ENCODE assay signal across 9 cellular contexts in genomic region chr20:62364911-62365736, GRCh38. TPM values are rescaled to one million over a fixed set of nuclear protein-coding genes. Genes with fewer than 3 reads are reported as not detected.
DNase-seq lines count a peak whose midpoint lies in the region; ATAC-seq, FAIRE-seq and TF ChIP-seq lines count a peak whose summit lies in the region.
"Had no signal": no experiment of that assay in that cellular context is flagged by ENCODE, and none has a peak within 500 bp of the region (broad histone marks: within the 10 kb centered on the region; RNA-seq: fewer than 3 reads in every experiment).

No MANE protein-coding gene starts in this region.

- in situ Hi-C loops in K562 (cut with MboI): loop anchor here (5.0 to 10.0 kb wide), 2 partner anchors 58 to 370 kb away; no protein-coding TSS in a partner anchor

- H3K79me2 ChIP-seq in K562 (ENCODE audit: control insufficient read depth, insufficient read depth, low read length): peaks cover 48% of the 10 kb centered on the region

- H4K20me1 ChIP-seq in K562 (replicated peaks; ENCODE audit: control insufficient read depth, insufficient read depth, low read length): peaks cover 10% of the 10 kb centered on the region; the same call in 1 of the 2 replicates

- FAIRE-seq in K562 (lab: Jason Lieb, UNC): peak; percentile 35

- H2AFZ ChIP-seq in K562 (ENCODE audit: low read depth, low read length): no peak overlapping the region

- H3K27ac ChIP-seq in K562 (ENCODE audit: extremely low read depth, low read depth, low read length): peak overlapping the region; percentile 69; the same call in 2 of the 3 replicates

- peak overlapping the region; percentile 11 for H3K4me3 ChIP-seq in H7 (ENCODE audit: insufficient read depth, low read depth, low read length)
- H3K4me3 ChIP-seq in K562: peak overlapping the region; percentile 78; the same call in 1 of the 2 replicates
- H3K4me3 ChIP-seq in iPS-15b (ENCODE audit: low read depth, low read length): peak overlapping the region; percentile 26

- no peak for TF ChIP-seq POLR2A in K562 (conservative IDR thresholded peaks at IDR 0.05)

- 55% methylated on average over 21 of the region's 27 CpGs for WGBS in K562 (ENCODE audit: insufficient coverage, low coverage, missing lambda C conversion rate)

- POLR2A ChIA-PET in K562 (lab: Yijun Ruan, JAX): interaction anchor here (0.9 to 2.5 kb wide), 8 partner anchors 8 to 64 kb away, joined by 3 to 9 read pairs (median 4); partner anchors contain the start of gene RPS21

- intact Hi-C loops in K562 (cut with micrococcal nuclease): loop anchor here (5.0 kb wide), 1 partner anchor 63 kb away; the partner anchor contains the start of gene ADRM1
- intact Hi-C loops in sciatic nerve (cut with DNase I): no loop called here

- DNase-seq in H7 (no peak), K562 (ENCODE audit: extremely low read depth in 1 of 4, low spot score in 3 of 4) (no peak), sciatic nerve (ENCODE audit: low spot score) (no peak), mesenteric fat pad (ENCODE audit: low spot score) (no peak)
- no peak for DNase-seq in effector CD8-positive, alpha-beta T cell (lab: John Stamatoyannopoulos, UW)
- DNase-seq: naive thymus-derived CD4-positive, alpha-beta T cell had no signal

- no peak for TF ChIP-seq CTCF in K562 (IDR thresholded peaks at IDR 0.05 in 2 of 3, conservative IDR thresholded peaks at IDR 0.05 in 1 of 3; ENCODE audit: insufficient read depth in 2 of 3, low read depth in 1 of 3, low read length in 3 of 3)

- no peaks in the 10 kb centered on the region for H3K27me3 ChIP-seq in H7 (ENCODE audit: control insufficient read depth, insufficient read depth, low read length)
- no peaks in the 10 kb centered on the region for H3K27me3 ChIP-seq in K562 (ENCODE audit: control insufficient read depth in 2 of 2, insufficient read depth in 2 of 2, low read length in 2 of 2)
- no peaks in the 10 kb centered on the region for H3K27me3 ChIP-seq in iPS-15b (ENCODE audit: control insufficient read depth, insufficient read depth, low read length)

- CTCF ChIA-PET in K562 (lab: Yijun Ruan, JAX; ENCODE audit: low intra/inter-chr PET ratio): no interaction called here

- no peak; the same call in 2 of the 3 replicates for ATAC-seq in K562
- ATAC-seq in sciatic nerve: peak; percentile 1
- no peak for ATAC-seq in GM19463 (IDR thresholded peaks at IDR 0.05; ENCODE audit: unreplicated experiment)
- no peak for ATAC-seq in GM21717 (IDR thresholded peaks at IDR 0.05; ENCODE audit: unreplicated experiment)
- ATAC-seq: naive thymus-derived CD4-positive, alpha-beta T cell had no signal

- TF ChIP-seq EP300 in K562 (IDR thresholded peaks at IDR 0.05; ENCODE audit: low read length): no peak

- H3K9ac ChIP-seq in K562 (ENCODE audit: insufficient read depth in 1 of 2, low read depth in 2 of 2, low read length in 2 of 2) (peak overlapping the region in 1 of 2 experiments; percentile 96; a peak in 2 of 4 replicates), iPS-15b (ENCODE audit: low read depth, low read length) (peak overlapping the region; percentile 47)

- H3K4me1 ChIP-seq in K562 (replicated peaks in 1 of 2; ENCODE audit: control insufficient read depth in 2 of 2, insufficient read depth in 2 of 2, low read length in 2 of 2) (peaks cover 55 to 96% of the 10 kb centered on the region in 2 experiments), iPS-15b (ENCODE audit: control insufficient read depth, insufficient read depth, low read length) (peaks cover 18% of the 10 kb centered on the region)

- peaks cover 2% of the 10 kb centered on the region for H3K36me3 ChIP-seq in H7 (replicated peaks; ENCODE audit: control insufficient read depth, insufficient read depth, low read length)
- H3K36me3 ChIP-seq in K562 (ENCODE audit: control insufficient read depth, insufficient read depth, low read length): peaks cover 20% of the 10 kb centered on the region; the same call in 1 of the 3 replicates
- peaks cover 16% of the 10 kb centered on the region for H3K36me3 ChIP-seq in iPS-15b (ENCODE audit: control insufficient read depth, insufficient read depth, low read length)

- BruUV-seq in K562 (replicated peaks; lab: Mats Ljungman, UMichigan): no TSS peak

- no peaks in the 10 kb centered on the region for H3K9me3 ChIP-seq in K562 (replicated peaks; ENCODE audit: control insufficient read depth, insufficient read depth, low read depth, low read length)
- no peaks in the 10 kb centered on the region for H3K9me3 ChIP-seq in iPS-15b (ENCODE audit: control insufficient read depth, insufficient read depth, low read length)

- no peak for TF ChIP-seq RAD21 in K562 (CRISPR knock-in tag; conservative IDR thresholded peaks at IDR 0.05 in 1 of 2, IDR thresholded peaks at IDR 0.05 in 1 of 2)

- peaks cover 4% of the 10 kb centered on the region for H3K9me1 ChIP-seq in K562 (ENCODE audit: control insufficient read depth, insufficient read depth, low read length)

- peak overlapping the region; percentile 85 for H3K4me2 ChIP-seq in K562 (ENCODE audit: insufficient read depth, low read length)

TF ChIP-seq in K562, 482 proteins besides CTCF, POLR2A, EP300 and RAD21 (continues in another document):
- 0 out of 2 replicates have a peak, but pooled peaks have one; percentile 10 for TF ChIP-seq RBFOX2 (IDR thresholded peaks at IDR 0.05; ENCODE audit: low read depth, low read length)
- no peak for TF ChIP-seq ZNF778 (CRISPR knock-in tag; IDR thresholded peaks at IDR 0.05)
- TF ChIP-seq ARNT (IDR thresholded peaks at IDR 0.05): no peak

RNA-seq across cellular contexts. Expression of gene LAMA5, which starts 2.0 kb away (rescaled TPM):
- 61.0 and 90.8 TPM in 2 replicates for total RNA-seq in H7 (2014; rRNA removed; shearing (Covaris generic))
- total RNA-seq in K562 (2011; cell fraction: chromatin; rRNA removed; ENCODE audit: low replicate concordance): 218 and 612 TPM in 2 replicates
- 256 and 378 TPM in 2 replicates for total RNA-seq in K562 (2011; cell fraction: nucleolus; rRNA removed)
- 206 and 238 TPM in 2 replicates for total RNA-seq in K562 (2011; cell fraction: nucleoplasm; rRNA removed)
- total RNA-seq in K562 (2014; rRNA removed) (26.4 and 38.3 TPM in 2 replicates), K562 (2014; rRNA removed; fragmentation: Illumina TruSeq; extraction: Trizol) (2.2 and 3.2 TPM in 2 replicates), K562 (2015; rRNA removed; fragmentation: Illumina TruSeq; extraction: Trizol) (11.3 and 11.7 TPM in 2 replicates), K562 (2021) (86.4 and 101 TPM in 2 replicates), sciatic nerve (232 TPM), mesenteric fat pad (126 TPM)
- polyA plus RNA-seq in K562 (2011; rRNA removed) (4.4 and 10.0 TPM in 2 replicates), K562 (2014; fragmentation: Illumina TruSeq; extraction: Trizol) (7.8 and 20.0 TPM in 2 replicates), K562 (2014; fragmentation: Nextera tagmentation; extraction: Ambion mirVana) (under 1 TPM; 0.31 to 0.48 TPM), K562 (2014; rRNA removed) (60.2 and 67.3 TPM in 2 replicates)
- 3.9 and 11.1 TPM in 2 replicates for polyA plus RNA-seq in K562 (2011; cell fraction: cytosol; rRNA removed)
- polyA plus RNA-seq in K562 (2011; cell fraction: nucleus; rRNA removed): 130 and 166 TPM in 2 replicates
- 49.7 and 63.1 TPM in 2 replicates for polyA plus RNA-seq in K562 (2012)
- 1.5 and 1.9 TPM in 2 replicates for polyA minus RNA-seq in K562 (2011; rRNA and poly(A)+ RNA removed)
- 11.0 and 21.3 TPM in 2 replicates for polyA minus RNA-seq in K562 (2011; cell fraction: cytosol; rRNA and poly(A)+ RNA removed)
- polyA minus RNA-seq in K562 (2011; cell fraction: nucleus; rRNA and poly(A)+ RNA removed): 33.7 and 42.1 TPM in 2 replicates
- polyA plus RNA-seq: naive thymus-derived CD4-positive, alpha-beta T cell had no signal

RNA-seq across cellular contexts. Expression of gene RPS21, which starts 21.8 kb away (rescaled TPM):
- total RNA-seq in H7 (2014; rRNA removed; shearing (Covaris generic)): 877 and 1,118 TPM in 2 replicates
- total RNA-seq in K562 (2011; cell fraction: chromatin; rRNA removed; ENCODE audit: low replicate concordance): 256 and 439 TPM in 2 replicates
- 1,390 and 1,394 TPM in 2 replicates for total RNA-seq in K562 (2011; cell fraction: nucleolus; rRNA removed)
- 1,168 and 2,200 TPM in 2 replicates for total RNA-seq in K562 (2011; cell fraction: nucleoplasm; rRNA removed)
- total RNA-seq in K562 (2014; rRNA removed) (1,801 and 2,504 TPM in 2 replicates), K562 (2014; rRNA removed; fragmentation: Illumina TruSeq; extraction: Trizol) (1,196 and 1,380 TPM in 2 replicates), K562 (2015; rRNA removed; fragmentation: Illumina TruSeq; extraction: Trizol) (1,567 and 1,716 TPM in 2 replicates), K562 (2021) (3,091 and 3,491 TPM in 2 replicates), sciatic nerve (986 TPM), mesenteric fat pad (856 TPM)
- polyA plus RNA-seq in K562 (2011; rRNA removed) (5,647 and 7,256 TPM in 2 replicates), K562 (2014; fragmentation: Illumina TruSeq; extraction: Trizol) (1,908 and 2,386 TPM in 2 replicates), K562 (2014; fragmentation: Nextera tagmentation; extraction: Ambion mirVana) (1,000 to 10,000 TPM; 3,588 to 3,968 TPM), K562 (2014; rRNA removed) (3,958 and 4,439 TPM in 2 replicates)
- 8,200 and 10,658 TPM in 2 replicates for polyA plus RNA-seq in K562 (2011; cell fraction: cytosol; rRNA removed)
- 3,206 and 5,803 TPM in 2 replicates for polyA plus RNA-seq in K562 (2011; cell fraction: nucleus; rRNA removed)
- polyA plus RNA-seq in K562 (2012): 4,519 and 5,994 TPM in 2 replicates
- 1,429 and 1,744 TPM in 2 replicates for polyA minus RNA-seq in K562 (2011; rRNA and poly(A)+ RNA removed)
- polyA minus RNA-seq in K562 (2011; cell fraction: cytosol; rRNA and poly(A)+ RNA removed): 755 and 891 TPM in 2 replicates
- 430 and 792 TPM in 2 replicates for polyA minus RNA-seq in K562 (2011; cell fraction: nucleus; rRNA and poly(A)+ RNA removed)

RNA-seq across cellular contexts. Expression of gene CABLES2, which starts 42.0 kb away (rescaled TPM):
- 7.7 and 8.3 TPM in 2 replicates for total RNA-seq in H7 (2014; rRNA removed; shearing (Covaris generic))
- 3.6 and 7.1 TPM in 2 replicates for total RNA-seq in K562 (2011; cell fraction: chromatin; rRNA removed; ENCODE audit: low replicate concordance)
- 3.0 and 3.3 TPM in 2 replicates for total RNA-seq in K562 (2011; cell fraction: nucleolus; rRNA removed)
- 2.5 and 3.0 TPM in 2 replicates for total RNA-seq in K562 (2011; cell fraction: nucleoplasm; rRNA removed)
- total RNA-seq in K562 (2014; rRNA removed): 1.2 and 2.0 TPM in 2 replicates
- total RNA-seq in K562 (2014; rRNA removed; fragmentation: Illumina TruSeq; extraction: Trizol): 0.93 and 1.3 TPM in 2 replicates
- 1.4 and 1.6 TPM in 2 replicates for total RNA-seq in K562 (2015; rRNA removed; fragmentation: Illumina TruSeq; extraction: Trizol)
- total RNA-seq in K562 (2021): 3.7 and 4.2 TPM in 2 replicates
- polyA plus RNA-seq in K562 (2011; rRNA removed): 2.2 and 2.5 TPM in 2 replicates
- 2.6 and 3.8 TPM in 2 replicates for polyA plus RNA-seq in K562 (2011; cell fraction: cytosol; rRNA removed)
- 5.3 and 9.0 TPM in 2 replicates for polyA plus RNA-seq in K562 (2011; cell fraction: nucleus; rRNA removed)
- polyA plus RNA-seq in K562 (2012): 3.9 and 7.7 TPM in 2 replicates
- polyA plus RNA-seq in K562 (2014; fragmentation: Illumina TruSeq; extraction: Trizol): 2.7 and 3.2 TPM in 2 replicates
- polyA plus RNA-seq in K562 (2014; fragmentation: Nextera tagmentation; extraction: Ambion mirVana): under 1 TPM; 0.46 to 0.72 TPM
- 2.1 and 2.2 TPM in 2 replicates for polyA plus RNA-seq in K562 (2014; rRNA removed)
- polyA minus RNA-seq in K562 (2011; rRNA and poly(A)+ RNA removed): 1.1 and 1.7 TPM in 2 replicates
- polyA minus RNA-seq in K562 (2011; cell fraction: cytosol; rRNA and poly(A)+ RNA removed): 5.1 and 5.4 TPM in 2 replicates
- 1.6 and 1.7 TPM in 2 replicates for polyA minus RNA-seq in K562 (2011; cell fraction: nucleus; rRNA and poly(A)+ RNA removed)
- 4.5 TPM for total RNA-seq in sciatic nerve
- 2.3 TPM for total RNA-seq in mesenteric fat pad

Comparison
In these comparisons a context has a peak if more than half of its experiments do, and no peak if none do; other contexts are left out.
1. H3K4me3 ChIP-seq: peak in every context shown above with its lines; median percentile 78 in K562; 26 in iPS-15b; 11 in H7.